In the genomic region with DNA sequence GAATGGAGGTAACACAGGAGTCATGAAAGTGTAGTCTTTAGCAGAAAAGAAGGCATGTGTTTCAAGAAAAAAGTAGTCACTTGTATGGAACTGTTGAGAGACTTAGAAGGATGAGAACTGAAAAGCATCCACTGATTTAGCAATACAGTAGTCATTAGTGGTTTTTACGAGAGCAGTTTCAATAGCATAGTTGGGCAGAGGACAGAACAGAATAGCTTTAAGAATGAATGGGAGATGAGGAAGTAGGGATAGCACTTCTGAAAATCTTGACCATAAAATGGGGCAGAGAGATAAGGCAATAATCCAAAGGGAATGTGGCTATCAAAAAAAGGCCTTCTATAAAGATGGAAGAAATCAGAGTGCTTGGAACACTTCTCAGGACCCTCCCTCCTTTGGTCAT, we compare ENCODE assay signal across 23 cellular contexts.
DNase-seq lines count a peak whose midpoint lies in the region; ATAC-seq, FAIRE-seq and TF ChIP-seq lines count a peak whose summit lies in the region.
"Had no signal": no experiment of that assay in that cellular context is flagged by ENCODE, and none has a peak within 500 bp of the region (broad histone marks: within the 10 kb centered on the region; RNA-seq: fewer than 3 reads in every experiment).

No MANE protein-coding gene starts in this region.

- H3K79me2 ChIP-seq in GM23338 (replicated peaks; ENCODE audit: insufficient read depth) (peaks cover 92% of the 10 kb centered on the region), GM12878 (ENCODE audit: control insufficient read depth, insufficient read depth, low read length) (no peaks in the 10 kb centered on the region)

- no peak for TF ChIP-seq EP300 in GM12878 (IDR thresholded peaks at IDR 0.05; ENCODE audit: borderline replicate concordance in 1 of 2, control insufficient read depth in 1 of 2, low read depth in 2 of 2, low read length in 2 of 2)

- peaks cover 23% of the 10 kb centered on the region for H4K20me1 ChIP-seq in GM23338 (replicated peaks; ENCODE audit: insufficient read depth)
- H4K20me1 ChIP-seq in GM12878 (ENCODE audit: control insufficient read depth, insufficient read depth): no peaks in the 10 kb centered on the region

- no TSS peak for BruUV-seq in GM12878 (replicated peaks; lab: Mats Ljungman, UMichigan)

- no peaks in the 10 kb centered on the region for H3K9me3 ChIP-seq in GM12878 (replicated peaks; ENCODE audit: control insufficient read depth, insufficient read depth, low read length)
- H3K9me3 ChIP-seq: gastroesophageal sphincter, prostate gland, thoracic aorta had no signal

- TF ChIP-seq CTCF in GM23338 (conservative IDR thresholded peaks at IDR 0.05; ENCODE audit: low read depth in 2 of 2) (no peak), GM12878 (IDR thresholded peaks at IDR 0.05 in 2 of 3, conservative IDR thresholded peaks at IDR 0.05 in 1 of 3; ENCODE audit: control insufficient read depth in 2 of 3, extremely low read depth in 1 of 3, insufficient read depth in 1 of 3, low read depth in 3 of 3, low read length in 3 of 3) (no peak)

- H3K36me3 Mint-ChIP-seq in GM23338 (ENCODE audit: low read depth): peaks cover 27% of the 10 kb centered on the region; the same call in 2 of the 3 replicates

- RAD21 ChIA-PET in GM12878 (lab: Charles Lee; ENCODE audit: unreplicated experiment): no interaction called here

- H2AFZ ChIP-seq in GM23338 (no peak overlapping the region), GM12878 (ENCODE audit: control insufficient read depth, low read depth, low read length) (no peak overlapping the region)

- 0 out of 2 replicates have a peak, but pooled peaks cover 5% of the 10 kb centered on the region for H3K36me3 ChIP-seq in GM23338 (ENCODE audit: insufficient read depth)
- peaks cover 0 to 1% of the 10 kb centered on the region in 2 experiments; a peak in 1 of 4 replicates for H3K36me3 ChIP-seq in GM12878 (ENCODE audit: control insufficient read depth in 2 of 2, insufficient read depth in 2 of 2, low read length in 1 of 2)
- H3K36me3 ChIP-seq: gastroesophageal sphincter, prostate gland, thoracic aorta had no signal

- H3K9me2 ChIP-seq in GM23338 (ENCODE audit: insufficient read depth): no peaks in the 10 kb centered on the region

- DNase-seq in GM23338 (ENCODE audit: low spot score): no peak
- DNase-seq in NOMO-1 (lab: John Stamatoyannopoulos, UW; ENCODE audit: unreplicated experiment in 2 of 2): peak; percentile 39 to 87
- DNase-seq in GM12878 (ENCODE audit: low read depth, low spot score): no peak
- DNase-seq in stimulated activated CD4-positive, alpha-beta T cell treated with anti-CD3 and anti-CD28 coated beads, Interleukin-15, amount 100 ng/mL, for 24 hours: no peak
- DNase-seq in effector CD8-positive, alpha-beta T cell (lab: John Stamatoyannopoulos, UW): no peak
- no peak for DNase-seq in NCI-H510A (lab: John Stamatoyannopoulos, UW)
- DNase-seq: activated CD4-positive, alpha-beta T cell treated with anti-CD3 and anti-CD28 coated beads, Interleukin-2, amount 10 ng/mL, durations not matched to agents 7 days and 5 days; activated CD8-positive, alpha-beta memory T cell treated with anti-CD3 and anti-CD28 coated beads, Interleukin-2, amount 10 ng/mL, durations not matched to agents 7 days and 5 days; aorta; cerebellar nuclear complex; MM.1S; NCI-H1694 treated with DMSO at 0.1 percent for 48 hours; SHP77 treated with DMSO at 0.1 percent for 48 hours; stimulated activated CD4-positive, alpha-beta T cell treated with anti-CD3 and anti-CD28 coated beads, Interleukin-2, amount 100 ng/mL, for 48 hours; stimulated activated naive B cell treated with anti-CD40 and anti-IgM and Interleukin-4, amounts not matched to agents 10 μg/mL and 1 μg/mL and 100 μg/mL, for 72 hours had no signal

- POLR2A ChIA-PET in GM12878 (lab: Charles Lee): no interaction called here

- H3K4me1 ChIP-seq in GM23338 (ENCODE audit: insufficient read depth): peaks cover 3% of the 10 kb centered on the region; the same call in 1 of the 2 replicates
- H3K4me1 ChIP-seq in GM12878 (ENCODE audit: control insufficient read depth, insufficient read depth, low read length): no peaks in the 10 kb centered on the region
- H3K4me1 ChIP-seq: gastroesophageal sphincter, prostate gland had no signal

- no peak overlapping the region; the same call in 1 of the 2 replicates for H3K27ac Mint-ChIP-seq in GM23338
- H3K27ac Mint-ChIP-seq: activated CD4-positive, alpha-beta T cell treated with anti-CD3 and anti-CD28 coated beads, Interleukin-2, amount 10 ng/mL, durations not matched to agents 7 days and 5 days; activated CD8-positive, alpha-beta memory T cell treated with anti-CD3 and anti-CD28 coated beads, Interleukin-2, amount 10 ng/mL, durations not matched to agents 7 days and 5 days; activated naive CD4-positive, alpha-beta T cell treated with anti-CD3 and anti-CD28 coated beads, Interleukin-2, amount 50 U/mL, for 24 hours; activated T-helper 1 cell treated with anti-CD3 and anti-CD28 coated beads, Interleukin-12 subunit alpha, Interleukin-12 subunit beta, Interleukin-2, Interleukin-4 antibody, amounts not matched to agents 30 ng/mL and 10 ng/mL and 1 ng/mL, durations not matched to agents 14 hours and 24 hours and 36 hours; stimulated activated naive B cell treated with anti-CD40 and anti-IgM and Interleukin-4, amounts not matched to agents 10 μg/mL and 1 μg/mL and 100 μg/mL, for 72 hours had no signal

- H3K27me3 ChIP-seq in GM23338 (ENCODE audit: insufficient read depth): no peaks in the 10 kb centered on the region
- H3K27me3 ChIP-seq in GM12878 (replicated peaks in 1 of 2; ENCODE audit: control insufficient read depth in 2 of 2, insufficient read depth in 2 of 2, low read length in 1 of 2): no peaks in the 10 kb centered on the region
- H3K27me3 ChIP-seq: gastroesophageal sphincter had no signal

- H3K9ac ChIP-seq in GM12878 (ENCODE audit: control insufficient read depth, insufficient read depth, low read length): no peak overlapping the region

- in situ Hi-C loops in GM12878 (cut with MboI): no loop called here

- H3K4me3 ChIP-seq in GM23338 (no peak overlapping the region), GM12878 (no peak overlapping the region)
- H3K4me3 ChIP-seq: gastroesophageal sphincter, lung, prostate gland, thoracic aorta had no signal

- FAIRE-seq in GM12878 (lab: Jason Lieb, UNC): no peak
- FAIRE-seq: islet of Langerhans had no signal

- WGBS in GM12878 (ENCODE audit: insufficient coverage, insufficient replicate concordance, low lambda C conversion rate, missing lambda C conversion rate): 82% methylated on average over 1 of the region's 1 CpG

- CTCF ChIA-PET in GM12878 (lab: Yijun Ruan, JAX): interaction anchor here (1.2 kb wide), 1 partner anchor 63 kb away, joined by 3 read pairs; no protein-coding TSS in a partner anchor

- TF ChIP-seq POLR2A in GM12878 (IDR thresholded peaks at IDR 0.05; ENCODE audit: low read depth, low read length): no peak

- H3K4me2 ChIP-seq in GM23338 (no peak overlapping the region), GM12878 (ENCODE audit: control insufficient read depth, insufficient read depth) (no peak overlapping the region)

- TF ChIP-seq RAD21 in GM12878 (IDR thresholded peaks at IDR 0.05; ENCODE audit: insufficient read depth, low read depth, low read length): no peak

- intact Hi-C loops in GM12878 (cut with micrococcal nuclease; ENCODE audit: unreplicated experiment): no loop called here

- no peak overlapping the region for H3K4me3 Mint-ChIP-seq in GM23338
- H3K4me3 Mint-ChIP-seq: activated CD4-positive, alpha-beta T cell treated with anti-CD3 and anti-CD28 coated beads, Interleukin-2, amount 10 ng/mL, durations not matched to agents 7 days and 5 days; activated CD8-positive, alpha-beta memory T cell treated with anti-CD3 and anti-CD28 coated beads, Interleukin-2, amount 10 ng/mL, durations not matched to agents 7 days and 5 days; activated naive CD4-positive, alpha-beta T cell treated with anti-CD3 and anti-CD28 coated beads, Interleukin-2, amount 50 U/mL, for 24 hours; activated T-helper 1 cell treated with anti-CD3 and anti-CD28 coated beads, Interleukin-12 subunit alpha, Interleukin-12 subunit beta, Interleukin-2, Interleukin-4 antibody, amounts not matched to agents 30 ng/mL and 10 ng/mL and 1 ng/mL, durations not matched to agents 14 hours and 24 hours and 36 hours; stimulated activated naive B cell treated with anti-CD40 and anti-IgM and Interleukin-4, amounts not matched to agents 10 μg/mL and 1 μg/mL and 100 μg/mL, for 72 hours had no signal

- SMC1A ChIA-PET in GM12878 (lab: Charles Lee; ENCODE audit: uncharacterized antibody, unreplicated experiment): interaction anchor here (0.9 to 1.5 kb wide), 2 partner anchors 8 to 12 kb away, joined by 3 read pairs; no protein-coding TSS in a partner anchor

- H3K4me1 Mint-ChIP-seq in GM23338: peaks cover 8% of the 10 kb centered on the region
- H3K4me1 Mint-ChIP-seq: activated CD4-positive, alpha-beta T cell treated with anti-CD3 and anti-CD28 coated beads, Interleukin-2, amount 10 ng/mL, durations not matched to agents 7 days and 5 days; activated CD8-positive, alpha-beta memory T cell treated with anti-CD3 and anti-CD28 coated beads, Interleukin-2, amount 10 ng/mL, durations not matched to agents 7 days and 5 days; activated naive CD4-positive, alpha-beta T cell treated with anti-CD3 and anti-CD28 coated beads, Interleukin-2, amount 50 U/mL, for 24 hours had no signal

- H3K27ac ChIP-seq in GM23338 (ENCODE audit: low read depth) (peak overlapping the region; percentile 48; the same call in 1 of the 2 replicates), GM12878 (ENCODE audit: control insufficient read depth, insufficient read depth) (no peak overlapping the region)
- H3K27ac ChIP-seq: gastroesophageal sphincter, prostate gland, thoracic aorta had no signal

- H3K27me3 Mint-ChIP-seq in GM23338 (ENCODE audit: insufficient read depth, low read depth, poor library complexity): peaks cover 1% of the 10 kb centered on the region
- H3K27me3 Mint-ChIP-seq: activated CD4-positive, alpha-beta T cell treated with anti-CD3 and anti-CD28 coated beads, Interleukin-2, amount 10 ng/mL, durations not matched to agents 7 days and 5 days; activated CD8-positive, alpha-beta memory T cell treated with anti-CD3 and anti-CD28 coated beads, Interleukin-2, amount 10 ng/mL, durations not matched to agents 7 days and 5 days; activated naive CD4-positive, alpha-beta T cell treated with anti-CD3 and anti-CD28 coated beads, Interleukin-2, amount 50 U/mL, for 24 hours; stimulated activated naive B cell treated with anti-CD40 and anti-IgM and Interleukin-4, amounts not matched to agents 10 μg/mL and 1 μg/mL and 100 μg/mL, for 72 hours had no signal

- ATAC-seq in GM23338 (no peak), GM12878 (peak; percentile 37; the same call in 2 of the 3 replicates), GM21717 (IDR thresholded peaks at IDR 0.05; ENCODE audit: unreplicated experiment) (no peak)
- ATAC-seq: activated CD8-positive, alpha-beta memory T cell treated with anti-CD3 and anti-CD28 coated beads, Interleukin-2, amount 10 ng/mL, durations not matched to agents 7 days and 5 days; gastroesophageal sphincter; stimulated activated naive B cell treated with anti-CD40 and anti-IgM and Interleukin-4, amounts not matched to agents 10 μg/mL and 1 μg/mL and 100 μg/mL, for 72 hours had no signal

- no peaks in the 10 kb centered on the region for H3F3A ChIP-seq in GM23338 (replicated peaks; ENCODE audit: low read depth)

- no peaks in the 10 kb centered on the region for H3K9me3 Mint-ChIP-seq in GM23338
- H3K9me3 Mint-ChIP-seq: activated CD4-positive, alpha-beta T cell treated with anti-CD3 and anti-CD28 coated beads, Interleukin-2, amount 10 ng/mL, durations not matched to agents 7 days and 5 days; activated naive CD4-positive, alpha-beta T cell treated with anti-CD3 and anti-CD28 coated beads, Interleukin-2, amount 50 U/mL, for 24 hours; activated T-helper 1 cell treated with anti-CD3 and anti-CD28 coated beads, Interleukin-12 subunit alpha, Interleukin-12 subunit beta, Interleukin-2, Interleukin-4 antibody, amounts not matched to agents 30 ng/mL and 10 ng/mL and 1 ng/mL, durations not matched to agents 14 hours and 24 hours and 36 hours had no signal

Comparison
In these comparisons a context has a peak if more than half of its experiments do, and no peak if none do; other contexts are left out.
1. DNase-seq: peak in NOMO-1 (2 of 2); none in GM23338 (single experiment), GM12878 (single experiment), stimulated activated CD4-positive, alpha-beta T cell treated with anti-CD3 and anti-CD28 coated beads, Interleukin-15, amount 100 ng/mL, for 24 hours (single experiment), effector CD8-positive, alpha-beta T cell (single experiment) and NCI-H510A (single experiment).